In the genomic region with DNA sequence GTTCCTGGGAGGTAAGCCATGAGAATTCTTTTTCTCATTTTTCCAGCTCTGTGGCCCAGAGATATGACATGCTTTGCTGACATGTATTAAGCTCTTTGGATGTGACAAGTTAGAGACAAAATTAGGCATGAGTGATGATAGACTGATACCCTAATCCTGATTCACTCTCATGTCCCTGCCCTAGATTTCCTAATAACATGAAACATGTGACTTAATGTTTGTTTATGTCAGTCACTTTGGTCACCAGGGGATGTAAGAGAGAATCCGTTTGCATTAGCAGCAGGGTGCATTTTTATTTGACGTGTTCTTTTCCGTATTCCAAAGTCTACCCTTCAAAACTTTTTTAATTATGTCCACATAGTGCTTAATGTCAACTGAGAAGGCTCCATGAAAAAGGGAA, we compare ENCODE assay signal across 1 cellular context.
TF ChIP-seq lines count a peak whose summit lies in the region.

No MANE protein-coding gene starts in this region.

TF ChIP-seq in HEK293, 187 proteins besides CTCF, POLR2A, EP300 and RAD21 (continued from another document):
- TF ChIP-seq ZNF37A (tag by site-specific recombination; IDR thresholded peaks at IDR 0.05) (no peak), IKZF3 (tag by site-specific recombination; IDR thresholded peaks at IDR 0.05) (no peak), ZSCAN30 (tag by site-specific recombination; IDR thresholded peaks at IDR 0.05) (no peak), REPIN1 (tag by site-specific recombination; IDR thresholded peaks at IDR 0.05; ENCODE audit: low read depth) (no peak), ZEB2 (tag by site-specific recombination; IDR thresholded peaks at IDR 0.05) (no peak), ZNF146 (tag by site-specific recombination; IDR thresholded peaks at IDR 0.05) (no peak), ZFP69B (tag by site-specific recombination; IDR thresholded peaks at IDR 0.05) (no peak), ZNF155 (tag by site-specific recombination; IDR thresholded peaks at IDR 0.05) (no peak), ZNF571 (tag by site-specific recombination; IDR thresholded peaks at IDR 0.05) (no peak), ZNF501 (tag by site-specific recombination; IDR thresholded peaks at IDR 0.05) (no peak)
- TF ChIP-seq, protein P1, sequence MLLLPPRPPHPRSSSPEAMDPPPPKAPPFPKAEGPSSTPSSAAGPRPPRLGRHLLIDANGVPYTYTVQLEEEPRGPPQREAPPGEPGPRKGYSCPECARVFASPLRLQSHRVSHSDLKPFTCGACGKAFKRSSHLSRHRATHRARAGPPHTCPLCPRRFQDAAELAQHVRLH (tag by site-specific recombination; IDR thresholded peaks at IDR 0.05), result no peak
- TF ChIP-seq, protein P2, sequence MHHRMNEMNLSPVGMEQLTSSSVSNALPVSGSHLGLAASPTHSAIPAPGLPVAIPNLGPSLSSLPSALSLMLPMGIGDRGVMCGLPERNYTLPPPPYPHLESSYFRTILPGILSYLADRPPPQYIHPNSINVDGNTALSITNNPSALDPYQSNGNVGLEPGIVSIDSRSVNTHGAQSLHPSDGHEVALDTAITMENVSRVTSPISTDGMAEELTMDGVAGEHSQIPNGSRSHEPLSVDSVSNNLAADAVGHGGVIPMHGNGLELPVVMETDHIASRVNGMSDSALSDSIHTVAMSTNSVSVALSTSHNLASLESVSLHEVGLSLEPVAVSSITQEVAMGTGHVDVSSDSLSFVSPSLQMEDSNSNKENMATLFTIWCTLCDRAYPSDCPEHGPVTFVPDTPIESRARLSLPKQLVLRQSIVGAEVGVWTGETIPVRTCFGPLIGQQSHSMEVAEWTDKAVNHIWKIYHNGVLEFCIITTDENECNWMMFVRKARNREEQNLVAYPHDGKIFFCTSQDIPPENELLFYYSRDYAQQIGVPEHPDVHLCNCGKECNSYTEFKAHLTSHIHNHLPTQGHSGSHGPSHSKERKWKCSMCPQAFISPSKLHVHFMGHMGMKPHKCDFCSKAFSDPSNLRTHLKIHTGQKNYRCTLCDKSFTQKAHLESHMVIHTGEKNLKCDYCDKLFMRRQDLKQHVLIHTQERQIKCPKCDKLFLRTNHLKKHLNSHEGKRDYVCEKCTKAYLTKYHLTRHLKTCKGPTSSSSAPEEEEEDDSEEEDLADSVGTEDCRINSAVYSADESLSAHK (tag by site-specific recombination; IDR thresholded peaks at IDR 0.05), result no peak
- TF ChIP-seq, protein P3, sequence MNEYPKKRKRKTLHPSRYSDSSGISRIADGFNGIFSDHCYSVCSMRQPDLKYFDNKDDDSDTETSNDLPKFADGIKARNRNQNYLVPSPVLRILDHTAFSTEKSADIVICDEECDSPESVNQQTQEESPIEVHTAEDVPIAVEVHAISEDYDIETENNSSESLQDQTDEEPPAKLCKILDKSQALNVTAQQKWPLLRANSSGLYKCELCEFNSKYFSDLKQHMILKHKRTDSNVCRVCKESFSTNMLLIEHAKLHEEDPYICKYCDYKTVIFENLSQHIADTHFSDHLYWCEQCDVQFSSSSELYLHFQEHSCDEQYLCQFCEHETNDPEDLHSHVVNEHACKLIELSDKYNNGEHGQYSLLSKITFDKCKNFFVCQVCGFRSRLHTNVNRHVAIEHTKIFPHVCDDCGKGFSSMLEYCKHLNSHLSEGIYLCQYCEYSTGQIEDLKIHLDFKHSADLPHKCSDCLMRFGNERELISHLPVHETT (tag by site-specific recombination; IDR thresholded peaks at IDR 0.05), result no peak
- TF ChIP-seq, protein P4, sequence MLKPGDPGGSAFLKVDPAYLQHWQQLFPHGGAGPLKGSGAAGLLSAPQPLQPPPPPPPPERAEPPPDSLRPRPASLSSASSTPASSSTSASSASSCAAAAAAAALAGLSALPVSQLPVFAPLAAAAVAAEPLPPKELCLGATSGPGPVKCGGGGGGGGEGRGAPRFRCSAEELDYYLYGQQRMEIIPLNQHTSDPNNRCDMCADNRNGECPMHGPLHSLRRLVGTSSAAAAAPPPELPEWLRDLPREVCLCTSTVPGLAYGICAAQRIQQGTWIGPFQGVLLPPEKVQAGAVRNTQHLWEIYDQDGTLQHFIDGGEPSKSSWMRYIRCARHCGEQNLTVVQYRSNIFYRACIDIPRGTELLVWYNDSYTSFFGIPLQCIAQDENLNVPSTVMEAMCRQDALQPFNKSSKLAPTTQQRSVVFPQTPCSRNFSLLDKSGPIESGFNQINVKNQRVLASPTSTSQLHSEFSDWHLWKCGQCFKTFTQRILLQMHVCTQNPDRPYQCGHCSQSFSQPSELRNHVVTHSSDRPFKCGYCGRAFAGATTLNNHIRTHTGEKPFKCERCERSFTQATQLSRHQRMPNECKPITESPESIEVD (tag by site-specific recombination; IDR thresholded peaks at IDR 0.05), result no peak; the same call in 1 of the 2 replicates
- TF ChIP-seq, protein P5, sequence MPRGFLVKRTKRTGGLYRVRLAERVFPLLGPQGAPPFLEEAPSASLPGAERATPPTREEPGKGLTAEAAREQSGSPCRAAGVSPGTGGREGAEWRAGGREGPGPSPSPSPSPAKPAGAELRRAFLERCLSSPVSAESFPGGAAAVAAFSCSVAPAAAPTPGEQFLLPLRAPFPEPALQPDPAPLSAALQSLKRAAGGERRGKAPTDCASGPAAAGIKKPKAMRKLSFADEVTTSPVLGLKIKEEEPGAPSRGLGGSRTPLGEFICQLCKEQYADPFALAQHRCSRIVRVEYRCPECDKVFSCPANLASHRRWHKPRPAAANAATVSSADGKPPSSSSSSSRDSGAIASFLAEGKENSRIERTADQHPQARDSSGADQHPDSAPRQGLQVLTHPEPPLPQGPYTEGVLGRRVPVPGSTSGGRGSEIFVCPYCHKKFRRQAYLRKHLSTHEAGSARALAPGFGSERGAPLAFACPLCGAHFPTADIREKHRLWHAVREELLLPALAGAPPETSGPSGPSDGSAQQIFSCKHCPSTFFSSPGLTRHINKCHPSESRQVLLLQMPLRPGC (tag by site-specific recombination; IDR thresholded peaks at IDR 0.05), result no peak
- TF ChIP-seq, protein P6, sequence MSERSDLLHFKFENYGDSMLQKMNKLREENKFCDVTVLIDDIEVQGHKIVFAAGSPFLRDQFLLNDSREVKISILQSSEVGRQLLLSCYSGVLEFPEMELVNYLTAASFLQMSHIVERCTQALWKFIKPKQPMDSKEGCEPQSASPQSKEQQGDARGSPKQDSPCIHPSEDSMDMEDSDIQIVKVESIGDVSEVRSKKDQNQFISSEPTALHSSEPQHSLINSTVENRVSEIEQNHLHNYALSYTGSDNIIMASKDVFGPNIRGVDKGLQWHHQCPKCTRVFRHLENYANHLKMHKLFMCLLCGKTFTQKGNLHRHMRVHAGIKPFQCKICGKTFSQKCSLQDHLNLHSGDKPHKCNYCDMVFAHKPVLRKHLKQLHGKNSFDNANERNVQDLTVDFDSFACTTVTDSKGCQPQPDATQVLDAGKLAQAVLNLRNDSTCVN (tag by site-specific recombination; optimal IDR thresholded peaks at IDR 0.05), result no peak
- TF ChIP-seq, protein P7, sequence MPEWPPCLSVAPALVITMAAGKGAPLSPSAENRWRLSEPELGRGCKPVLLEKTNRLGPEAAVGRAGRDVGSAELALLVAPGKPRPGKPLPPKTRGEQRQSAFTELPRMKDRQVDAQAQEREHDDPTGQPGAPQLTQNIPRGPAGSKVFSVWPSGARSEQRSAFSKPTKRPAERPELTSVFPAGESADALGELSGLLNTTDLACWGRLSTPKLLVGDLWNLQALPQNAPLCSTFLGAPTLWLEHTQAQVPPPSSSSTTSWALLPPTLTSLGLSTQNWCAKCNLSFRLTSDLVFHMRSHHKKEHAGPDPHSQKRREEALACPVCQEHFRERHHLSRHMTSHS (tag by site-specific recombination; IDR thresholded peaks at IDR 0.05), result no peak
